ENCODE assay signal across 1 cellular context in the genomic region with DNA sequence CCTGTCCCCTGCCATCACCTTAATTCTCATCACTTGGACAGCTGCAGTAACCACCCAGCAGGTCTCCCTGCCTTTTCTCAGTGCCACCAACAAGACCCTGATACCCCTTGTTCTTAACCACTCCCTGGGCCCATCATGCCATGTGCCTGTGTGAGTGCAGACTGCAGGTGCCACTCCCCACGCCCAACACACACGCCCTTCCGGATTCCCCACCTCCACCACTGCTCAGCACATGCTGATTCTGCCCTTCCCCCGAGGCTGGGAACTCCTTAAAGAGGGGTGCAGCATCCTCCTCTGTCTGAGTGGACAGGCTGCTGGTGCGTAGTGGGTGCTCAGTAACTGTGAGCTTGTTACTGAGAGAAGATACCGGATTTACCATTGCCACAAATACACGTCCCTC.
TF ChIP-seq lines count a peak whose summit lies in the region.

No MANE protein-coding gene starts in this region.

TF ChIP-seq in A549, 52 proteins besides CTCF, POLR2A, EP300 and RAD21:
- no peak for TF ChIP-seq EHF (CRISPR knock-in tag; IDR thresholded peaks at IDR 0.05)
- no peak for TF ChIP-seq PHF8 (IDR thresholded peaks at IDR 0.05; ENCODE audit: borderline replicate concordance, low read depth)
- TF ChIP-seq, protein P1, sequence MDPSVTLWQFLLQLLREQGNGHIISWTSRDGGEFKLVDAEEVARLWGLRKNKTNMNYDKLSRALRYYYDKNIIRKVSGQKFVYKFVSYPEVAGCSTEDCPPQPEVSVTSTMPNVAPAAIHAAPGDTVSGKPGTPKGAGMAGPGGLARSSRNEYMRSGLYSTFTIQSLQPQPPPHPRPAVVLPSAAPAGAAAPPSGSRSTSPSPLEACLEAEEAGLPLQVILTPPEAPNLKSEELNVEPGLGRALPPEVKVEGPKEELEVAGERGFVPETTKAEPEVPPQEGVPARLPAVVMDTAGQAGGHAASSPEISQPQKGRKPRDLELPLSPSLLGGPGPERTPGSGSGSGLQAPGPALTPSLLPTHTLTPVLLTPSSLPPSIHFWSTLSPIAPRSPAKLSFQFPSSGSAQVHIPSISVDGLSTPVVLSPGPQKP (IDR thresholded peaks at IDR 0.05; ENCODE audit: low read depth, low read length), result no peak
- TF ChIP-seq, protein P2, sequence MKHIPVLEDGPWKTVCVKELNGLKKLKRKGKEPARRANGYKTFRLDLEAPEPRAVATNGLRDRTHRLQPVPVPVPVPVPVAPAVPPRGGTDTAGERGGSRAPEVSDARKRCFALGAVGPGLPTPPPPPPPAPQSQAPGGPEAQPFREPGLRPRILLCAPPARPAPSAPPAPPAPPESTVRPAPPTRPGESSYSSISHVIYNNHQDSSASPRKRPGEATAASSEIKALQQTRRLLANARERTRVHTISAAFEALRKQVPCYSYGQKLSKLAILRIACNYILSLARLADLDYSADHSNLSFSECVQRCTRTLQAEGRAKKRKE (CRISPR knock-in tag; IDR thresholded peaks at IDR 0.05; ENCODE audit: low read depth), result no peak
- no peak for TF ChIP-seq TFCP2L1 (CRISPR knock-in tag; IDR thresholded peaks at IDR 0.05)
- TF ChIP-seq POLR2AphosphoS2 (conservative IDR thresholded peaks at IDR 0.05; ENCODE audit: low read length), result no peak
- TF ChIP-seq NR3C1 (IDR thresholded peaks at IDR 0.05), result no peak
- TF ChIP-seq GATA3 (IDR thresholded peaks at IDR 0.05; ENCODE audit: borderline replicate concordance), result no peak
- TF ChIP-seq, protein P3, sequence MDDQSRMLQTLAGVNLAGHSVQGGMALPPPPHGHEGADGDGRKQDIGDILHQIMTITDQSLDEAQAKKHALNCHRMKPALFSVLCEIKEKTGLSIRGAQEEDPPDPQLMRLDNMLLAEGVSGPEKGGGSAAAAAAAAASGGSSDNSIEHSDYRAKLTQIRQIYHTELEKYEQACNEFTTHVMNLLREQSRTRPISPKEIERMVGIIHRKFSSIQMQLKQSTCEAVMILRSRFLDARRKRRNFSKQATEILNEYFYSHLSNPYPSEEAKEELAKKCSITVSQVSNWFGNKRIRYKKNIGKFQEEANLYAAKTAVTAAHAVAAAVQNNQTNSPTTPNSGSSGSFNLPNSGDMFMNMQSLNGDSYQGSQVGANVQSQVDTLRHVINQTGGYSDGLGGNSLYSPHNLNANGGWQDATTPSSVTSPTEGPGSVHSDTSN (IDR thresholded peaks at IDR 0.05), result no peak
- no peak for TF ChIP-seq MAFK (IDR thresholded peaks at IDR 0.05; ENCODE audit: partially characterized antibody)
- TF ChIP-seq ZC3H11A (IDR thresholded peaks at IDR 0.05), result no peak
- TF ChIP-seq CEBPB (IDR thresholded peaks at IDR 0.05), result no peak
- TF ChIP-seq FOSB (CRISPR knock-in tag; IDR thresholded peaks at IDR 0.05), result no peak
- TF ChIP-seq ZFP36 (IDR thresholded peaks at IDR 0.05; ENCODE audit: borderline replicate concordance, partially characterized antibody), result no peak
- TF ChIP-seq FOSL2 (IDR thresholded peaks at IDR 0.05), result no peak
- TF ChIP-seq FOSL2 (CRISPR knock-in tag; IDR thresholded peaks at IDR 0.05), result no peak
TF ChIP-seq in A549: peak in this region for 0.
